In the genomic region with DNA sequence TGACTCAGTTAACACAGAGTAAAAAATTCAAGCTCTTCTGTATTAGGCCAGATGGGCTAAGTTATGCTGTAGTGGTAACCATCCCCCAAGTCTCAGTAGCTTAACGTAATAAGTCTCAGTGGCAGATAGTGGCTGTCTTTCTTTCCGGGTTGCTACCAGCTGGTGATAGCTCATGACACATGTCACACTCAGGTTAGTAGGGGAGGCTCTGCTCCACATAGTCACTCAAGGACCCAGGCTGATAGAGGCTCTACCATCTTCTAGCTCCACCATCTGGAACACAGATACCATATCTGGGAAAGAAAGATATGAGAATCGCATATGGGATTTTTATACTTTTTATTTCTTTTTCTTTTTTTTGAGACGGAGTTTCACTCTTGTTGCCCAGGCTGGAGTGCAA, we compare ENCODE assay signal across 19 cellular contexts. TPM values are rescaled to one million over a fixed set of nuclear protein-coding genes. Genes with fewer than 3 reads are reported as not detected.
"Had no signal": no experiment of that assay in that cellular context is flagged by ENCODE, and none has a peak within 500 bp of the region (broad histone marks: within the 10 kb centered on the region; RNA-seq: fewer than 3 reads in every experiment).

No MANE protein-coding gene starts in this region.

- DNase-seq: effector memory CD8-positive, alpha-beta T cell; foreskin fibroblast; head of caudate nucleus; left ventricle myocardium superior; lower lobe of right lung; naive thymus-derived CD8-positive, alpha-beta T cell; nephron progenitor cell; nucleus accumbens; stimulated activated CD4-positive, alpha-beta T cell treated with anti-CD3 and anti-CD28 coated beads, Interleukin-12 subunit alpha, Interleukin-12 subunit beta, amount 100 ng/mL, for 4 hours; stimulated activated CD4-positive, alpha-beta T cell treated with anti-CD3 and anti-CD28 coated beads, Interleukin-1b, Interleukin-23, amount 100 ng/mL, for 48 hours; stimulated activated CD4-positive, alpha-beta T cell treated with anti-CD3 and anti-CD28 coated beads, Interleukin-4, amount 100 ng/mL, for 1 hour; stimulated activated CD8-positive, alpha-beta memory T cell treated with anti-CD3 and anti-CD28 coated beads, Interleukin-4, amount 100 ng/mL, for 48 hours; stimulated activated naive CD4-positive, alpha-beta T cell; stimulated activated naive CD8-positive, alpha-beta T cell treated with anti-CD3 and anti-CD28 coated beads, Interleukin-15, amount 100 ng/mL, for 72 hours; trophoblast cell had no signal

- FAIRE-seq: endometrium, keratinocyte had no signal

- ATAC-seq: effector memory CD8-positive, alpha-beta T cell; gastrocnemius medialis; left ventricle myocardium superior; lower lobe of right lung; naive thymus-derived CD8-positive, alpha-beta T cell; sciatic nerve; stimulated activated naive CD8-positive, alpha-beta T cell treated with anti-CD3 and anti-CD28 coated beads, Interleukin-15, amount 100 ng/mL, for 72 hours had no signal

RNA-seq across cellular contexts. Expression of a gene that starts 55.5 kb away (rescaled TPM):
- polyA plus RNA-seq: naive thymus-derived CD8-positive, alpha-beta T cell had no signal
